ENCODE assay signal across 2 cellular contexts in the genomic region with DNA sequence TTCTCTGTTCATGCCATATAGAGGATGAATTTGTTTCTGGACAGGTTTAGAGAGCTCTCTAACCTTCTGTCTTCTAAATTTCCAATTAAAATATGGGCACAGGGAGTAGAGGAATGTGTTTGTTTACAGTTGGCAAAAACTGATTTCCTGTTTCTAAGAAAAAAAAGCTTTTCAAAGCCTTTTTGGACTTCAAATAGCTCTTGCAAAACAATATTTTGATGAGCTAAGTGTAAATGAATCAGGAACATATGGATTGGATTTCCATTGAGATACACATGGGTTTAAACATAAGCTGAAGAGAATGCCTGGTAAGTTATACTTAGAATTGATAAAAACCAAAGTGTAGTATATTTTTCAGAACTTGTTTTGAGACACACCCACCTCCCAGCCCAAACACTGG.
TF ChIP-seq lines count a peak whose summit lies in the region.

No MANE protein-coding gene starts in this region.

TF ChIP-seq in SK-N-SH, 30 proteins besides CTCF, POLR2A, EP300 and RAD21 (continued from another document):
- TF ChIP-seq, protein P1, sequence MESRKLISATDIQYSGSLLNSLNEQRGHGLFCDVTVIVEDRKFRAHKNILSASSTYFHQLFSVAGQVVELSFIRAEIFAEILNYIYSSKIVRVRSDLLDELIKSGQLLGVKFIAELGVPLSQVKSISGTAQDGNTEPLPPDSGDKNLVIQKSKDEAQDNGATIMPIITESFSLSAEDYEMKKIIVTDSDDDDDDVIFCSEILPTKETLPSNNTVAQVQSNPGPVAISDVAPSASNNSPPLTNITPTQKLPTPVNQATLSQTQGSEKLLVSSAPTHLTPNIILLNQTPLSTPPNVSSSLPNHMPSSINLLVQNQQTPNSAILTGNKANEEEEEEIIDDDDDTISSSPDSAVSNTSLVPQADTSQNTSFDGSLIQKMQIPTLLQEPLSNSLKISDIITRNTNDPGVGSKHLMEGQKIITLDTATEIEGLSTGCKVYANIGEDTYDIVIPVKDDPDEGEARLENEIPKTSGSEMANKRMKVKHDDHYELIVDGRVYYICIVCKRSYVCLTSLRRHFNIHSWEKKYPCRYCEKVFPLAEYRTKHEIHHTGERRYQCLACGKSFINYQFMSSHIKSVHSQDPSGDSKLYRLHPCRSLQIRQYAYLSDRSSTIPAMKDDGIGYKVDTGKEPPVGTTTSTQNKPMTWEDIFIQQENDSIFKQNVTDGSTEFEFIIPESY (IDR thresholded peaks at IDR 0.05; ENCODE audit: borderline replicate concordance, low read depth): no peak

TF ChIP-seq in SK-N-SH treated with all-trans-retinoic acid at 6 μM for 48 hours, 23 proteins besides CTCF, POLR2A, EP300 and RAD21 (continued from another document):
- TF ChIP-seq TCF4 (CRISPR knock-in tag; IDR thresholded peaks at IDR 0.05; ENCODE audit: borderline replicate concordance): no peak
